In genomic region chr18:24381126-24381525, GRCh38 we compare ENCODE assay signal across 25 cellular contexts.
"Had no signal": no experiment of that assay in that cellular context is flagged by ENCODE, and none has a peak within 500 bp of the region (broad histone marks: within the 10 kb centered on the region; RNA-seq: fewer than 3 reads in every experiment).

No MANE protein-coding gene starts in this region.

- H3K4me3 Mint-ChIP-seq: activated CD4-positive, alpha-beta T cell treated with anti-CD3 and anti-CD28 coated beads for 36 hours; activated CD8-positive, alpha-beta T cell treated with anti-CD3 and anti-CD28 coated beads for 36 hours; activated naive CD4-positive, alpha-beta T cell treated with anti-CD3 and anti-CD28 coated beads, Interleukin-2, amount 10 ng/mL, durations not matched to agents 7 days and 5 days; activated naive CD8-positive, alpha-beta T cell treated with anti-CD3 and anti-CD28 coated beads, Interleukin-2, amount 50 U/mL, for 24 hours; activated T-cell treated with anti-CD3 and anti-CD28 coated beads, Interleukin-2, amount 50 U/mL, for 4 hours; central memory CD8-positive, alpha-beta T cell; immature natural killer cell; naive thymus-derived CD8-positive, alpha-beta T cell; stimulated activated effector memory CD8-positive, alpha-beta T cell treated with anti-CD3 and anti-CD28 coated beads, Interleukin-12 subunit alpha, Interleukin-12 subunit beta, amount 100 ng/mL, for 72 hours; type B pancreatic cell had no signal

- DNase-seq: activated CD4-positive, alpha-beta T cell treated with anti-CD3 and anti-CD28 coated beads for 36 hours; activated CD8-positive, alpha-beta T cell treated with anti-CD3 and anti-CD28 coated beads for 36 hours; activated effector memory CD4-positive, alpha-beta T cell treated with Interleukin-2 at 50 U/mL for 16 hours; activated naive CD4-positive, alpha-beta T cell treated with anti-CD3 and anti-CD28 coated beads, Interleukin-2, amount 10 ng/mL, durations not matched to agents 7 days and 5 days; activated naive CD8-positive, alpha-beta T cell treated with anti-CD3 and anti-CD28 coated beads, Interleukin-2, amount 50 U/mL, for 24 hours; activated T-cell treated with anti-CD3 and anti-CD28 coated beads, Interleukin-2, amount 50 U/mL, for 4 hours; anterior cingulate cortex; heart right ventricle; immature natural killer cell; kidney glomerular epithelial cell; mesendoderm; naive thymus-derived CD8-positive, alpha-beta T cell; right lobe of liver; stimulated activated CD4-positive, alpha-beta T cell treated with anti-CD3 and anti-CD28 coated beads, Interleukin-4, amount 100 ng/mL, for 24 hours; stomach had no signal

- H3K4me1 Mint-ChIP-seq: activated naive CD4-positive, alpha-beta T cell treated with anti-CD3 and anti-CD28 coated beads, Interleukin-2, amount 10 ng/mL, durations not matched to agents 7 days and 5 days; central memory CD8-positive, alpha-beta T cell; immature natural killer cell; stimulated activated effector memory CD8-positive, alpha-beta T cell treated with anti-CD3 and anti-CD28 coated beads, Interleukin-12 subunit alpha, Interleukin-12 subunit beta, amount 100 ng/mL, for 72 hours had no signal

- H3K9ac ChIP-seq: parathyroid adenoma had no signal

- H3K36me3 ChIP-seq: right lobe of liver had no signal

- H3K79me2 ChIP-seq: parathyroid adenoma had no signal

- H3K4me3 ChIP-seq: coronary artery, gastroesophageal sphincter, heart right ventricle, right lobe of liver, smooth muscle cell, stomach had no signal

- H3K27me3 ChIP-seq: gastroesophageal sphincter, heart right ventricle, neutrophil, right lobe of liver, stomach had no signal

- H3K27me3 Mint-ChIP-seq: activated CD4-positive, alpha-beta T cell treated with anti-CD3 and anti-CD28 coated beads for 36 hours; central memory CD8-positive, alpha-beta T cell; type B pancreatic cell had no signal

- H3K9me3 ChIP-seq: gastroesophageal sphincter, heart right ventricle, neutrophil, right lobe of liver, stomach had no signal

- H3K36me3 Mint-ChIP-seq: activated naive CD4-positive, alpha-beta T cell treated with anti-CD3 and anti-CD28 coated beads, Interleukin-2, amount 10 ng/mL, durations not matched to agents 7 days and 5 days; immature natural killer cell; stimulated activated effector memory CD8-positive, alpha-beta T cell treated with anti-CD3 and anti-CD28 coated beads, Interleukin-12 subunit alpha, Interleukin-12 subunit beta, amount 100 ng/mL, for 72 hours had no signal

- H2AFZ ChIP-seq: parathyroid adenoma had no signal

- H3K27ac ChIP-seq: coronary artery, gastroesophageal sphincter, heart right ventricle, neutrophil, parathyroid adenoma, right lobe of liver, stomach had no signal

- H3K4me2 ChIP-seq: smooth muscle cell had no signal

- FAIRE-seq: endometrium, TTC549 had no signal

- H3K27ac Mint-ChIP-seq: activated CD4-positive, alpha-beta T cell treated with anti-CD3 and anti-CD28 coated beads for 36 hours; activated CD8-positive, alpha-beta T cell treated with anti-CD3 and anti-CD28 coated beads for 36 hours; activated naive CD4-positive, alpha-beta T cell treated with anti-CD3 and anti-CD28 coated beads, Interleukin-2, amount 10 ng/mL, durations not matched to agents 7 days and 5 days; activated naive CD8-positive, alpha-beta T cell treated with anti-CD3 and anti-CD28 coated beads, Interleukin-2, amount 50 U/mL, for 24 hours; immature natural killer cell; stimulated activated effector memory CD8-positive, alpha-beta T cell treated with anti-CD3 and anti-CD28 coated beads, Interleukin-12 subunit alpha, Interleukin-12 subunit beta, amount 100 ng/mL, for 72 hours; type B pancreatic cell had no signal

- H3K4me1 ChIP-seq: gastroesophageal sphincter, parathyroid adenoma, right lobe of liver, stomach had no signal

- H3K9me3 Mint-ChIP-seq: activated CD8-positive, alpha-beta T cell treated with anti-CD3 and anti-CD28 coated beads for 36 hours; activated naive CD4-positive, alpha-beta T cell treated with anti-CD3 and anti-CD28 coated beads, Interleukin-2, amount 10 ng/mL, durations not matched to agents 7 days and 5 days; activated naive CD8-positive, alpha-beta T cell treated with anti-CD3 and anti-CD28 coated beads, Interleukin-2, amount 50 U/mL, for 24 hours; activated T-cell treated with anti-CD3 and anti-CD28 coated beads, Interleukin-2, amount 50 U/mL, for 4 hours; central memory CD8-positive, alpha-beta T cell; immature natural killer cell; naive thymus-derived CD8-positive, alpha-beta T cell; stimulated activated effector memory CD8-positive, alpha-beta T cell treated with anti-CD3 and anti-CD28 coated beads, Interleukin-12 subunit alpha, Interleukin-12 subunit beta, amount 100 ng/mL, for 72 hours; type B pancreatic cell had no signal
